8 cellular contexts compared by ENCODE assay signal in genomic region chr3:108588616-108589015, GRCh38. TPM values are rescaled to one million over a fixed set of nuclear protein-coding genes. Genes with fewer than 3 reads are reported as not detected.
DNase-seq lines count a peak whose midpoint lies in the region; ATAC-seq, FAIRE-seq and TF ChIP-seq lines count a peak whose summit lies in the region.

No MANE protein-coding gene starts in this region.

- no peaks in the 10 kb centered on the region for H3K9me3 Mint-ChIP-seq in progenitor cell of endocrine pancreas (ENCODE audit: low read depth)

- H3K4me2 ChIP-seq in OCI-LY7 (ENCODE audit: low read length), result peak overlapping the region; percentile 97
- peak overlapping the region; percentile 95 for H3K4me2 ChIP-seq in endothelial cell of umbilical vein (ENCODE audit: insufficient read depth, low read length)

- peaks cover 19% of the 10 kb centered on the region for H3K4me1 Mint-ChIP-seq in progenitor cell of endocrine pancreas (ENCODE audit: low read depth)

- POLR2A ChIA-PET in OCI-LY7 (lab: Charles Lee), result interaction anchor here (0.6 to 3.7 kb wide), 13 partner anchors 10 to 956 kb away, joined by 3 to 34 read pairs (median 4); no protein-coding TSS in a partner anchor
- POLR2A ChIA-PET in endothelial cell of umbilical vein (lab: Charles Lee), result no interaction called here

- no peaks in the 10 kb centered on the region for H3K27me3 Mint-ChIP-seq in progenitor cell of endocrine pancreas

- peak overlapping the region; percentile 99 for H3K4me3 Mint-ChIP-seq in progenitor cell of endocrine pancreas (ENCODE audit: low read depth)

- no peaks in the 10 kb centered on the region for H3K9me3 ChIP-seq in OCI-LY7 (ENCODE audit: low read length)
- no peaks in the 10 kb centered on the region for H3K9me3 ChIP-seq in endothelial cell of umbilical vein (replicated peaks; ENCODE audit: control insufficient read depth, insufficient read depth, low read length)

- H3K4me1 ChIP-seq in OCI-LY7 (ENCODE audit: insufficient read depth, low read length, poor library complexity, severe bottlenecking), result peaks cover 40% of the 10 kb centered on the region
- H3K4me1 ChIP-seq in endothelial cell of umbilical vein (ENCODE audit: control insufficient read depth, extremely low read depth, insufficient read depth, low read length), result peaks cover 18% of the 10 kb centered on the region

- H3K36me3 ChIP-seq in OCI-LY7 (ENCODE audit: insufficient read depth, low read length) (peaks cover 41% of the 10 kb centered on the region), endothelial cell of umbilical vein (ENCODE audit: control insufficient read depth in 2 of 2, extremely low read depth in 1 of 2, insufficient read depth in 2 of 2, low read length in 2 of 2) (peaks cover 0 to 2% of the 10 kb centered on the region in 2 experiments)

- no peaks in the 10 kb centered on the region for H3K36me3 Mint-ChIP-seq in progenitor cell of endocrine pancreas (ENCODE audit: insufficient read depth)

- no peak for FAIRE-seq in endothelial cell of umbilical vein (lab: Jason Lieb, UNC)

- no peaks in the 10 kb centered on the region for H3K9me1 ChIP-seq in endothelial cell of umbilical vein (replicated peaks; ENCODE audit: control insufficient read depth, extremely low read depth, insufficient read depth, low read length)

- H3K9ac ChIP-seq in endothelial cell of umbilical vein (replicated peaks; ENCODE audit: extremely low read depth, insufficient read depth, low read length), result peak overlapping the region; percentile 89

- H3K9me2 ChIP-seq in OCI-LY7 (ENCODE audit: insufficient read depth, low read length), result no peaks in the 10 kb centered on the region

- BruUV-seq in OCI-LY7 (replicated peaks; lab: Mats Ljungman, UMichigan) (no TSS peak), endothelial cell of umbilical vein (replicated peaks; lab: Mats Ljungman, UMichigan) (no TSS peak)

- H3K27me3 ChIP-seq in endothelial cell of umbilical vein (ENCODE audit: control insufficient read depth in 2 of 2, insufficient read depth in 2 of 2, low read length in 2 of 2), result no peaks in the 10 kb centered on the region

- TF ChIP-seq CTCF in GM12864 (IDR thresholded peaks at IDR 0.05; ENCODE audit: low read depth, low read length, missing control alignments), result no peak
- no peak for TF ChIP-seq CTCF in OCI-LY7 (conservative IDR thresholded peaks at IDR 0.05; ENCODE audit: low read length)
- no peak for TF ChIP-seq CTCF in endothelial cell of umbilical vein (IDR thresholded peaks at IDR 0.05; ENCODE audit: extremely low read depth in 1 of 2, insufficient read depth in 1 of 2, low read depth in 1 of 2, low read length in 2 of 2)
- no peak for TF ChIP-seq CTCF in progenitor cell of endocrine pancreas (IDR thresholded peaks at IDR 0.05; ENCODE audit: unreplicated experiment)

- H4K20me1 ChIP-seq in OCI-LY7 (ENCODE audit: insufficient read depth, low read length) (peaks cover 32% of the 10 kb centered on the region), endothelial cell of umbilical vein (replicated peaks; ENCODE audit: control insufficient read depth, extremely low read depth, insufficient read depth, low read length) (no peaks in the 10 kb centered on the region)

- H3K4me3 ChIP-seq in GM12864 (ENCODE audit: low read depth, low read length) (peak overlapping the region; percentile 98), OCI-LY7 (ENCODE audit: low read depth, low read length, poor library complexity, severe bottlenecking) (peak overlapping the region; percentile 93), endothelial cell of umbilical vein (replicated peaks in 1 of 3; ENCODE audit: insufficient read depth in 1 of 3, low read depth in 1 of 3, low read length in 3 of 3) (peak overlapping the region; percentile 72 to 86 (median 75))

- TF ChIP-seq POLR2A in endothelial cell of umbilical vein (IDR thresholded peaks at IDR 0.05; ENCODE audit: low read depth, low read length), result no peak

- peak overlapping the region; percentile 84; the same call in 1 of the 2 replicates for H2AFZ ChIP-seq in OCI-LY7 (ENCODE audit: low read length)
- H2AFZ ChIP-seq in endothelial cell of umbilical vein (ENCODE audit: low read depth, low read length), result peak overlapping the region; percentile 76

- dilution Hi-C loops in endothelial cell of umbilical vein (cut with MboI; ENCODE audit: extremely low pct_ligation_motif_present, low sequenced_read_pairs), result no loop called here

- no peak for DNase-seq in GM12864 (ENCODE audit: low read depth)
- peak; percentile 18 for DNase-seq in OCI-LY7 (ENCODE audit: low spot score)
- DNase-seq in endothelial cell of umbilical vein (ENCODE audit: low read depth, low spot score), result no peak
- no peak for DNase-seq in progenitor cell of endocrine pancreas (ENCODE audit: low spot score, unreplicated experiment)
- DNase-seq in dedifferentiated amniotic fluid mesenchymal stem cell (ENCODE audit: extremely low spot score), result no peak
- DNase-seq in EL, result no peak
- DNase-seq in stimulated activated CD8-positive, alpha-beta memory T cell treated with anti-CD3 and anti-CD28 coated beads, Interleukin-4, amount 100 ng/mL, for 48 hours, result no peak

- no peak for ATAC-seq in HG03432 (IDR thresholded peaks at IDR 0.05; ENCODE audit: unreplicated experiment)

- peak overlapping the region; percentile 87 for H3K27ac ChIP-seq in OCI-LY7 (ENCODE audit: low read depth, low read length, poor library complexity, severe bottlenecking)
- peak overlapping the region; percentile 87 for H3K27ac ChIP-seq in endothelial cell of umbilical vein (ENCODE audit: insufficient read depth, low read depth, low read length)

- CTCF ChIA-PET in OCI-LY7 (lab: Charles Lee; ENCODE audit: unreplicated experiment), result no interaction called here
- CTCF ChIA-PET in endothelial cell of umbilical vein (lab: Charles Lee), result interaction anchor here (0.8 to 1.9 kb wide), 7 partner anchors 10 to 326 kb away, joined by 3 to 6 read pairs (median 3); no protein-coding TSS in a partner anchor

- peaks cover 82% of the 10 kb centered on the region for H3K79me2 ChIP-seq in OCI-LY7 (ENCODE audit: insufficient read depth, low read depth, low read length)
- H3K79me2 ChIP-seq in endothelial cell of umbilical vein (ENCODE audit: control insufficient read depth, insufficient read depth, low read length), result peaks cover 55% of the 10 kb centered on the region

- intact Hi-C loops in OCI-LY7 (cut with micrococcal nuclease; ENCODE audit: unreplicated experiment) (loop anchor here (2.0 to 10.0 kb wide), 4 partner anchors 36 to 1154 kb away; partner anchors contain the start of gene IFT57), endothelial cell of umbilical vein (cut with micrococcal nuclease) (loop anchor here (1.0 to 2.0 kb wide), 3 partner anchors 26 to 366 kb away; partner anchors contain the start of gene IFT57)

- H3K27ac Mint-ChIP-seq in progenitor cell of endocrine pancreas, result peak overlapping the region; percentile 100

TF ChIP-seq in endothelial cell of umbilical vein, 7 proteins besides CTCF, POLR2A, EP300 and RAD21:
- TF ChIP-seq, protein P1, sequence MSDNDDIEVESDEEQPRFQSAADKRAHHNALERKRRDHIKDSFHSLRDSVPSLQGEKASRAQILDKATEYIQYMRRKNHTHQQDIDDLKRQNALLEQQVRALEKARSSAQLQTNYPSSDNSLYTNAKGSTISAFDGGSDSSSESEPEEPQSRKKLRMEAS (IDR thresholded peaks at IDR 0.05; ENCODE audit: insufficient read depth, insufficient read length), result no peak
- TF ChIP-seq EZH2 (IDR thresholded peaks at IDR 0.05; ENCODE audit: borderline replicate concordance, low read depth, low read length, severe bottlenecking), result no peak
- TF ChIP-seq JUN (IDR thresholded peaks at IDR 0.05; ENCODE audit: borderline replicate concordance, insufficient read depth, insufficient read length, low read depth), result no peak
- no peak for TF ChIP-seq FOS (IDR thresholded peaks at IDR 0.05; ENCODE audit: borderline replicate concordance, insufficient read depth, low read length)
- no peak for TF ChIP-seq MYC (IDR thresholded peaks at IDR 0.05; ENCODE audit: low read depth, low read length)
- TF ChIP-seq POLR2AphosphoS5 (IDR thresholded peaks at IDR 0.05; ENCODE audit: insufficient read depth, low read depth, low read length), result no peak

RNA-seq across cellular contexts. Expression of gene CIP2A, which starts 0.6 kb away (rescaled TPM):
- total RNA-seq in OCI-LY7 (2014; rRNA removed; shearing (Covaris generic)), result 71.9 and 74.1 TPM in 2 replicates
- 71.6 and 77.2 TPM in 2 replicates for total RNA-seq in OCI-LY7 (2022)
- 28.7 and 33.7 TPM in 2 replicates for total RNA-seq in endothelial cell of umbilical vein
- polyA plus RNA-seq in endothelial cell of umbilical vein, result 6.2 and 9.4 TPM in 2 replicates
- 11.6 and 11.9 TPM in 2 replicates for polyA plus RNA-seq in endothelial cell of umbilical vein (2011; cell fraction: cytosol; rRNA removed)
- 24.6 and 29.6 TPM in 2 replicates for polyA plus RNA-seq in endothelial cell of umbilical vein (2011; cell fraction: nucleus; rRNA removed)
- polyA plus RNA-seq in endothelial cell of umbilical vein (2012), result 9.1 and 24.1 TPM in 2 replicates
- polyA minus RNA-seq in endothelial cell of umbilical vein, result 41.9 and 58.0 TPM in 2 replicates
- polyA minus RNA-seq in endothelial cell of umbilical vein (2011; cell fraction: cytosol; rRNA and poly(A)+ RNA removed), result 13.5 TPM
- 50.3 and 93.8 TPM in 2 replicates for polyA minus RNA-seq in endothelial cell of umbilical vein (2011; cell fraction: nucleus; rRNA and poly(A)+ RNA removed)
- total RNA-seq in progenitor cell of endocrine pancreas, result 21.0 and 25.1 TPM in 2 replicates

RNA-seq across cellular contexts. Expression of gene DZIP3, which starts 0.9 kb away (rescaled TPM):
- total RNA-seq in OCI-LY7 (2014; rRNA removed; shearing (Covaris generic)), result 14.5 and 16.6 TPM in 2 replicates
- total RNA-seq in OCI-LY7 (2022), result 30.9 and 31.8 TPM in 2 replicates
- total RNA-seq in endothelial cell of umbilical vein, result 6.5 and 7.1 TPM in 2 replicates
- 1.6 and 1.9 TPM in 2 replicates for polyA plus RNA-seq in endothelial cell of umbilical vein
- 2.3 and 2.5 TPM in 2 replicates for polyA plus RNA-seq in endothelial cell of umbilical vein (2011; cell fraction: cytosol; rRNA removed)
- polyA plus RNA-seq in endothelial cell of umbilical vein (2011; cell fraction: nucleus; rRNA removed), result 9.3 and 11.8 TPM in 2 replicates
- 3.2 and 4.6 TPM in 2 replicates for polyA plus RNA-seq in endothelial cell of umbilical vein (2012)
- 2.9 and 5.3 TPM in 2 replicates for polyA minus RNA-seq in endothelial cell of umbilical vein
- polyA minus RNA-seq in endothelial cell of umbilical vein (2011; cell fraction: cytosol; rRNA and poly(A)+ RNA removed), result 1.1 TPM
- polyA minus RNA-seq in endothelial cell of umbilical vein (2011; cell fraction: nucleus; rRNA and poly(A)+ RNA removed), result 6.2 and 10.8 TPM in 2 replicates
- total RNA-seq in progenitor cell of endocrine pancreas, result 33.4 and 33.6 TPM in 2 replicates
